In the genomic region with DNA sequence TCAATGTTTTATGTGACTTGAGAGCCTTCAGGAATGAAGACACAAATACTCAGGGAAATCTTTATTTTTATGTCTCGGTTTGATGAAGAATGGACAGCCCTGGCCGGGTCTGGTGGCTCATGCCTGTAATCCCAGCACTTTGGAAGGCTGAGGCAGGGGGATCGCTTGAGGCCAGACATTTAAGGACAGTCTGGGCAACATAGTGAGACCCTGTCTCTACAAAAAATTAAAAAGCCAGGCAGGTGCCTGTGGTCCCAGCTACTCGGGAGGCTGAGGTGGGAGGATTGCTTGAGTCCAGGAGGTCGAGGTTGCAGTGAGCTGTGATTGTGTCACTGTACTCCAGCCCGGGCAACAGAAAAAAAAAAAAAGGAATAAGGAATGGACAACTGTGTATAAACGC, we compare ENCODE assay signal across 8 cellular contexts. TPM values are rescaled to one million over a fixed set of nuclear protein-coding genes. Genes with fewer than 3 reads are reported as not detected.
DNase-seq lines count a peak whose midpoint lies in the region; ATAC-seq and TF ChIP-seq lines count a peak whose summit lies in the region.
"Not testable (repeated sequence)": the region's sequence is repeated elsewhere in the genome, so short reads cannot be mapped to it uniquely, and the experiment has no call there.

No MANE protein-coding gene starts in this region.

- H3K27ac ChIP-seq in ACC112 (ENCODE audit: low read depth, low read length) (peak overlapping the region; percentile 42; the same call in 1 of the 2 replicates), dorsolateral prefrontal cortex (peak overlapping the region in 58 of 59 donors; percentile 31 to 97 (median 90))
- H3K27ac ChIP-seq in HUES48 (ENCODE audit: low read depth, low read length); SU-DHL-6 (ENCODE audit: low read depth, low read length): not testable (repeated sequence)

- not testable (repeated sequence) for H3K27me3 Mint-ChIP-seq in activated naive CD4-positive, alpha-beta T cell treated with anti-CD3 and anti-CD28 coated beads, Interleukin-2, amount 50 U/mL, for 24 hours; natural killer cell treated with Interleukin-12 subunit alpha and Interleukin-12 subunit beta and Interleukin-15 and Interleukin-18, amount 100 ng/mL, for 72 hours

- not testable (repeated sequence) for H4K20me1 ChIP-seq in SU-DHL-6 (ENCODE audit: low read depth, low read length)

- H2AFZ ChIP-seq in ACC112 (ENCODE audit: low read length, unreplicated experiment): not testable (repeated sequence)
- H2AFZ ChIP-seq in SU-DHL-6 (ENCODE audit: low read depth, low read length, severe bottlenecking): peak overlapping the region; percentile 87

- H3K36me3 ChIP-seq in ACC112 (ENCODE audit: insufficient read depth, low read length); SU-DHL-6 (ENCODE audit: low read length): not testable (repeated sequence)
- H3K36me3 ChIP-seq in HUES48 (ENCODE audit: control insufficient read depth, insufficient read depth, low read length) (peaks cover 12% of the 10 kb centered on the region; the same call in 1 of the 2 replicates), iPS-15b (ENCODE audit: control insufficient read depth, insufficient read depth, low read length) (peaks cover 17% of the 10 kb centered on the region)

- peaks cover 19% of the 10 kb centered on the region for H3K4me1 ChIP-seq in ACC112 (ENCODE audit: control insufficient read depth, insufficient read depth, low read length, unreplicated experiment)
- H3K4me1 ChIP-seq in HUES48 (ENCODE audit: control insufficient read depth, insufficient read depth, low read length); iPS-15b (ENCODE audit: control insufficient read depth, insufficient read depth, low read length): not testable (repeated sequence)

- H3K4me3 ChIP-seq in ACC112 (ENCODE audit: low read depth, low read length) (peak overlapping the region; percentile 74), HUES48 (ENCODE audit: low read depth, low read length) (peak overlapping the region; percentile 64; the same call in 1 of the 2 replicates), SU-DHL-6 (ENCODE audit: insufficient read depth, low read length, poor library complexity, severe bottlenecking) (peak overlapping the region; percentile 56), dorsolateral prefrontal cortex (peak overlapping the region; percentile 44 to 93 (median 78)), iPS-15b (ENCODE audit: low read depth, low read length) (peak overlapping the region; percentile 52)

- not testable (repeated sequence) for H3K36me3 Mint-ChIP-seq in activated naive CD4-positive, alpha-beta T cell treated with anti-CD3 and anti-CD28 coated beads, Interleukin-2, amount 50 U/mL, for 24 hours; natural killer cell treated with Interleukin-12 subunit alpha and Interleukin-12 subunit beta and Interleukin-15 and Interleukin-18, amount 100 ng/mL, for 72 hours
- peaks cover 13% of the 10 kb centered on the region for H3K36me3 Mint-ChIP-seq in stimulated activated effector memory CD8-positive, alpha-beta T cell treated with anti-CD3 and anti-CD28 coated beads, Interleukin-12 subunit alpha, Interleukin-12 subunit beta, amount 100 ng/mL, for 72 hours

- peaks cover 24% of the 10 kb centered on the region for H3K79me2 ChIP-seq in ACC112 (ENCODE audit: control insufficient read depth, insufficient read depth, low read length, unreplicated experiment)
- not testable (repeated sequence) for H3K79me2 ChIP-seq in SU-DHL-6 (ENCODE audit: insufficient read depth, low read length)

- H3K27me3 ChIP-seq in ACC112 (ENCODE audit: insufficient read depth, low read length); HUES48 (ENCODE audit: control insufficient read depth, insufficient read depth, low read length); SU-DHL-6 (ENCODE audit: low read length); dorsolateral prefrontal cortex; iPS-15b (ENCODE audit: control insufficient read depth, insufficient read depth, low read length): not testable (repeated sequence)

- H3K9me3 ChIP-seq in HUES48 (ENCODE audit: control insufficient read depth, insufficient read depth, low read length); SU-DHL-6 (ENCODE audit: insufficient read depth, low read length); iPS-15b (ENCODE audit: control insufficient read depth, insufficient read depth, low read length): not testable (repeated sequence)

- intact Hi-C loops in dorsolateral prefrontal cortex (cut with DNase I): loop anchor here in 1 of 2 donors (10.0 kb wide), 1 partner anchor 247 kb away; no protein-coding TSS in a partner anchor

- peak overlapping the region; percentile 90 for H3K4me3 Mint-ChIP-seq in activated naive CD4-positive, alpha-beta T cell treated with anti-CD3 and anti-CD28 coated beads, Interleukin-2, amount 50 U/mL, for 24 hours
- H3K4me3 Mint-ChIP-seq in natural killer cell treated with Interleukin-12 subunit alpha and Interleukin-12 subunit beta and Interleukin-15 and Interleukin-18, amount 100 ng/mL, for 72 hours: peak overlapping the region; percentile 91
- H3K4me3 Mint-ChIP-seq in stimulated activated effector memory CD8-positive, alpha-beta T cell treated with anti-CD3 and anti-CD28 coated beads, Interleukin-12 subunit alpha, Interleukin-12 subunit beta, amount 100 ng/mL, for 72 hours: peak overlapping the region; percentile 88

- peak in 1 of 10 donors; percentile 11 for DNase-seq in dorsolateral prefrontal cortex
- not testable (repeated sequence) for DNase-seq in natural killer cell treated with Interleukin-12 subunit alpha and Interleukin-12 subunit beta and Interleukin-15 and Interleukin-18, amount 100 ng/mL, for 72 hours (ENCODE audit: low spot score); stimulated activated effector memory CD8-positive, alpha-beta T cell treated with anti-CD3 and anti-CD28 coated beads, Interleukin-12 subunit alpha, Interleukin-12 subunit beta, amount 100 ng/mL, for 72 hours (ENCODE audit: low spot score in 2 of 2)

- peak overlapping the region; percentile 81 for H3K4me2 ChIP-seq in SU-DHL-6 (ENCODE audit: low read depth, low read length, poor library complexity, severe bottlenecking)

- TF ChIP-seq CTCF in SU-DHL-6 (IDR thresholded peaks at IDR 0.05; ENCODE audit: insufficient read depth, low read length, poor library complexity, severe bottlenecking); dorsolateral prefrontal cortex (IDR thresholded peaks at IDR 0.05 in 54 of 56, conservative IDR thresholded peaks at IDR 0.05 in 2 of 56; ENCODE audit: low read depth in 1 of 56, partially characterized antibody in 56 of 56): not testable (repeated sequence)

- not testable (repeated sequence) for H3K9ac ChIP-seq in HUES48 (ENCODE audit: low read depth, low read length); iPS-15b (ENCODE audit: low read depth, low read length)
- H3K9ac ChIP-seq in SU-DHL-6 (ENCODE audit: low read length): peak overlapping the region; percentile 68

- not testable (repeated sequence) for H3K9me3 Mint-ChIP-seq in activated naive CD4-positive, alpha-beta T cell treated with anti-CD3 and anti-CD28 coated beads, Interleukin-2, amount 50 U/mL, for 24 hours; natural killer cell treated with Interleukin-12 subunit alpha and Interleukin-12 subunit beta and Interleukin-15 and Interleukin-18, amount 100 ng/mL, for 72 hours; stimulated activated effector memory CD8-positive, alpha-beta T cell treated with anti-CD3 and anti-CD28 coated beads, Interleukin-12 subunit alpha, Interleukin-12 subunit beta, amount 100 ng/mL, for 72 hours

- H3K27ac Mint-ChIP-seq in activated naive CD4-positive, alpha-beta T cell treated with anti-CD3 and anti-CD28 coated beads, Interleukin-2, amount 50 U/mL, for 24 hours: peak overlapping the region; percentile 81
- H3K27ac Mint-ChIP-seq in natural killer cell treated with Interleukin-12 subunit alpha and Interleukin-12 subunit beta and Interleukin-15 and Interleukin-18, amount 100 ng/mL, for 72 hours: peak overlapping the region; percentile 87 to 91
- H3K27ac Mint-ChIP-seq in stimulated activated effector memory CD8-positive, alpha-beta T cell treated with anti-CD3 and anti-CD28 coated beads, Interleukin-12 subunit alpha, Interleukin-12 subunit beta, amount 100 ng/mL, for 72 hours: peak overlapping the region; percentile 93

- H3K4me1 Mint-ChIP-seq in activated naive CD4-positive, alpha-beta T cell treated with anti-CD3 and anti-CD28 coated beads, Interleukin-2, amount 50 U/mL, for 24 hours: peaks cover 44% of the 10 kb centered on the region
- H3K4me1 Mint-ChIP-seq in natural killer cell treated with Interleukin-12 subunit alpha and Interleukin-12 subunit beta and Interleukin-15 and Interleukin-18, amount 100 ng/mL, for 72 hours (ENCODE audit: low read depth in 2 of 2): peaks cover 16 to 29% of the 10 kb centered on the region in 2 donors
- H3K4me1 Mint-ChIP-seq in stimulated activated effector memory CD8-positive, alpha-beta T cell treated with anti-CD3 and anti-CD28 coated beads, Interleukin-12 subunit alpha, Interleukin-12 subunit beta, amount 100 ng/mL, for 72 hours: peaks cover 40% of the 10 kb centered on the region

- not testable (repeated sequence) for H3F3A ChIP-seq in SU-DHL-6 (ENCODE audit: insufficient read depth)

- not testable (repeated sequence) for H3K9me2 ChIP-seq in SU-DHL-6 (replicated peaks; ENCODE audit: insufficient read depth, low read length)

- ATAC-seq in natural killer cell treated with Interleukin-12 subunit alpha and Interleukin-12 subunit beta and Interleukin-15 and Interleukin-18, amount 100 ng/mL, for 72 hours; stimulated activated effector memory CD8-positive, alpha-beta T cell treated with anti-CD3 and anti-CD28 coated beads, Interleukin-12 subunit alpha, Interleukin-12 subunit beta, amount 100 ng/mL, for 72 hours: not testable (repeated sequence)

RNA-seq across cellular contexts. Expression of gene NAGA, which starts 0.9 kb away (rescaled TPM):
- 10 to 100 TPM in 67 of 120 experiments, 1 to 10 TPM in 53; 5.3 to 20.8 (median 10.3) TPM for total RNA-seq in dorsolateral prefrontal cortex
- total RNA-seq in natural killer cell treated with Interleukin-12 subunit alpha and Interleukin-12 subunit beta and Interleukin-15 and Interleukin-18, amount 100 ng/mL, for 72 hours: 10 to 100 TPM; 22.6 to 24.2 TPM

RNA-seq across cellular contexts. Expression of gene PHETA2, which starts 2.5 kb away (rescaled TPM):
- total RNA-seq in dorsolateral prefrontal cortex: 1 to 10 TPM in 105 of 120 experiments, under 1 TPM in 15; 0.35 to 3.9 (median 1.5) TPM
- 1 to 10 TPM; 1.5 TPM for total RNA-seq in natural killer cell treated with Interleukin-12 subunit alpha and Interleukin-12 subunit beta and Interleukin-15 and Interleukin-18, amount 100 ng/mL, for 72 hours

RNA-seq across cellular contexts. Expression of gene SMDT1, which starts 8.0 kb away (rescaled TPM):
- total RNA-seq in dorsolateral prefrontal cortex: 100 to 1,000 TPM in 17 of 120 experiments, 10 to 100 TPM in 103; 58.2 to 115 (median 88.2) TPM
- total RNA-seq in natural killer cell treated with Interleukin-12 subunit alpha and Interleukin-12 subunit beta and Interleukin-15 and Interleukin-18, amount 100 ng/mL, for 72 hours: 10 to 100 TPM; 41.6 to 77.5 TPM

RNA-seq across cellular contexts. Expression of gene NDUFA6, which starts 19.1 kb away (rescaled TPM):
- 10 to 100 TPM; 33.6 to 81.3 (median 55.8) TPM for total RNA-seq in dorsolateral prefrontal cortex
- 10 to 100 TPM; 47.8 to 99.5 TPM for total RNA-seq in natural killer cell treated with Interleukin-12 subunit alpha and Interleukin-12 subunit beta and Interleukin-15 and Interleukin-18, amount 100 ng/mL, for 72 hours

RNA-seq across cellular contexts. Expression of gene CYP2D6, which starts 59.1 kb away (rescaled TPM):
- 1 to 10 TPM in 119 of 120 experiments, under 1 TPM in 1; 0.76 to 8.0 (median 2.7) TPM for total RNA-seq in dorsolateral prefrontal cortex
- total RNA-seq in natural killer cell treated with Interleukin-12 subunit alpha and Interleukin-12 subunit beta and Interleukin-15 and Interleukin-18, amount 100 ng/mL, for 72 hours: 1 to 10 TPM; 1.7 to 6.1 TPM
